8 cellular contexts compared by ENCODE assay signal in genomic region chr19:55256562-55257460, GRCh38. TPM values are rescaled to one million over a fixed set of nuclear protein-coding genes. Genes with fewer than 3 reads are reported as not detected.
DNase-seq lines count a peak whose midpoint lies in the region; ATAC-seq, FAIRE-seq and TF ChIP-seq lines count a peak whose summit lies in the region.

No MANE protein-coding gene starts in this region.

- CTCF ChIA-PET in A549 (lab: Yijun Ruan, JAX) = interaction anchor here (0.9 to 4.1 kb wide), 15 partner anchors 9 to 247 kb away, joined by 3 to 17 read pairs (median 5); partner anchors contain the start of gene DNAAF3

- peaks cover 39 to 50% (median 43%) of the 10 kb centered on the region in 3 donors for H3K4me1 Mint-ChIP-seq in IgD-negative memory B cell
- H3K4me1 Mint-ChIP-seq in brain = peaks cover 61% of the 10 kb centered on the region

- H3K27me3 ChIP-seq in mononuclear cell (ENCODE audit: insufficient read depth, low read length) = no peaks in the 10 kb centered on the region

- FAIRE-seq in A549 (lab: Jason Lieb, UNC) (no peak), RCC 7860 (lab: Jason Lieb, UNC) (no peak)

- TF ChIP-seq RAD21 in A549 (conservative IDR thresholded peaks at IDR 0.05 in 1 of 2, IDR thresholded peaks at IDR 0.05 in 1 of 2) = no peak

- no peak for TF ChIP-seq EP300 in A549 (IDR thresholded peaks at IDR 0.05)

- peak overlapping the region; percentile 98 to 99 (median 98) for H3K27ac Mint-ChIP-seq in IgD-negative memory B cell
- H3K27ac Mint-ChIP-seq in brain = peak overlapping the region; percentile 87 to 98 (median 96)

- H3K9me3 ChIP-seq in A549 (no peaks in the 10 kb centered on the region), mononuclear cell (ENCODE audit: low read depth, low read length) (no peaks in the 10 kb centered on the region)

- H3K9me3 Mint-ChIP-seq in IgD-negative memory B cell (no peaks in the 10 kb centered on the region), brain (peaks cover 0 to 4% (median 0%) of the 10 kb centered on the region in 5 experiments)

- H3K4me3 ChIP-seq in A549 (peak overlapping the region; percentile 81), mononuclear cell (ENCODE audit: low read length) (peak overlapping the region; percentile 89)

- H3K4me3 Mint-ChIP-seq in IgD-negative memory B cell (peak overlapping the region; percentile 90 to 97 (median 96)), brain (peak overlapping the region; percentile 96 to 99 (median 97))

- H3K27ac ChIP-seq in A549 = peak overlapping the region in 1 of 2 experiments; percentile 95; a peak in 4 of 6 replicates

- H3K27me3 Mint-ChIP-seq in IgD-negative memory B cell = no peaks in the 10 kb centered on the region
- H3K27me3 Mint-ChIP-seq in brain = peaks cover 4% of the 10 kb centered on the region

- no peaks in the 10 kb centered on the region for H3K36me3 Mint-ChIP-seq in IgD-negative memory B cell
- H3K36me3 Mint-ChIP-seq in brain = peaks cover 12% of the 10 kb centered on the region

- no peak for TF ChIP-seq POLR2A in A549 (IDR thresholded peaks at IDR 0.05; ENCODE audit: low read length)

- H3K4me2 ChIP-seq in A549 = peak overlapping the region; percentile 88

- DNase-seq in A549 (ENCODE audit: low read depth in 1 of 2, low spot score in 1 of 2) = no peak
- DNase-seq in RCC 7860 (ENCODE audit: low spot score) = no peak

- no peak for TF ChIP-seq CTCF in A549 (IDR thresholded peaks at IDR 0.05)
- TF ChIP-seq CTCF in brain (conservative IDR thresholded peaks at IDR 0.05) = no peak

- POLR2A ChIA-PET in A549 (lab: Yijun Ruan, JAX) = interaction anchor here (0.6 to 1.6 kb wide), 6 partner anchors 11 to 120 kb away, joined by 3 to 5 read pairs (median 4); partner anchors contain the start of gene HSPBP1

- H3K4me1 ChIP-seq in A549 (peaks cover 37% of the 10 kb centered on the region), mononuclear cell (ENCODE audit: insufficient read depth, low read length) (peaks cover 67% of the 10 kb centered on the region)

- WGBS in A549 (ENCODE audit: missing lambda C conversion rate) = 76% methylated on average over 22 of the region's 22 CpGs

- ATAC-seq in A549 (no peak), HG03442 (IDR thresholded peaks at IDR 0.05; ENCODE audit: unreplicated experiment) (no peak), GM18907 (IDR thresholded peaks at IDR 0.05; ENCODE audit: unreplicated experiment) (no peak), GM21515 (IDR thresholded peaks at IDR 0.05; ENCODE audit: unreplicated experiment) (no peak)

TF ChIP-seq in A549, 52 proteins besides CTCF, POLR2A, EP300 and RAD21:
- TF ChIP-seq TFCP2L1 (CRISPR knock-in tag; IDR thresholded peaks at IDR 0.05) (no peak), MYC (IDR thresholded peaks at IDR 0.05; ENCODE audit: borderline replicate concordance, low read length) (no peak), HOXB5 (CRISPR knock-in tag; IDR thresholded peaks at IDR 0.05) (no peak), RARB (CRISPR knock-in tag; IDR thresholded peaks at IDR 0.05) (no peak), USF2 (IDR thresholded peaks at IDR 0.05) (no peak), KDM5A (IDR thresholded peaks at IDR 0.05) (no peak), NFE2L2 (conservative IDR thresholded peaks at IDR 0.05; ENCODE audit: low read length) (no peak), ESRRA (IDR thresholded peaks at IDR 0.05; ENCODE audit: borderline replicate concordance, low read length) (no peak), CHD2 (IDR thresholded peaks at IDR 0.05; ENCODE audit: low read length, partially characterized antibody) (no peak), MAZ (IDR thresholded peaks at IDR 0.05; ENCODE audit: borderline replicate concordance, low read depth, low read length) (no peak), RFX5 (IDR thresholded peaks at IDR 0.05) (no peak), NR3C1 (IDR thresholded peaks at IDR 0.05) (no peak), FOSB (CRISPR knock-in tag; IDR thresholded peaks at IDR 0.05) (no peak), ZC3H11A (IDR thresholded peaks at IDR 0.05) (no peak)
- TF ChIP-seq, protein P1, sequence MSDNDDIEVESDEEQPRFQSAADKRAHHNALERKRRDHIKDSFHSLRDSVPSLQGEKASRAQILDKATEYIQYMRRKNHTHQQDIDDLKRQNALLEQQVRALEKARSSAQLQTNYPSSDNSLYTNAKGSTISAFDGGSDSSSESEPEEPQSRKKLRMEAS (IDR thresholded peaks at IDR 0.05) = no peak; the same call in 1 of the 2 replicates

RNA-seq across cellular contexts. Expression of gene PPP6R1, which starts 2.0 kb away (rescaled TPM):
- polyA plus RNA-seq in A549 (2011; rRNA removed) = 42.9 and 44.6 TPM in 2 replicates
- 74.0 and 94.8 TPM in 2 replicates for polyA plus RNA-seq in A549 (2012; cell fraction: cytosol; rRNA removed)
- polyA plus RNA-seq in A549 (2012; cell fraction: nucleus; rRNA removed) = 148 and 200 TPM in 2 replicates
- polyA plus RNA-seq in A549 (2017; fragmentation: RNase III; extraction: RNeasy Plus Mini Kit Qiagen cat#74134 plus additional on column Dnase treatment) = 72.9 to 78.0 TPM (median 76.2 TPM) in 3 replicates
- polyA minus RNA-seq in A549 (2011; rRNA and poly(A)+ RNA removed) = 89.2 and 109 TPM in 2 replicates
- polyA plus RNA-seq in IgD-negative memory B cell = 47.0 TPM
- polyA plus RNA-seq in brain (ENCODE audit: insufficient read depth, low read depth, low replicate concordance) = 61.8 TPM
- total RNA-seq in mononuclear cell = 62.5 TPM

RNA-seq across cellular contexts. Expression of gene HSPBP1, which starts 23.1 kb away (rescaled TPM):
- polyA plus RNA-seq in A549 (2011; rRNA removed) = 52.1 and 55.3 TPM in 2 replicates
- 161 and 202 TPM in 2 replicates for polyA plus RNA-seq in A549 (2012; cell fraction: cytosol; rRNA removed)
- polyA plus RNA-seq in A549 (2012; cell fraction: nucleus; rRNA removed) = 214 and 333 TPM in 2 replicates
- polyA plus RNA-seq in A549 (2017; fragmentation: RNase III; extraction: RNeasy Plus Mini Kit Qiagen cat#74134 plus additional on column Dnase treatment) = 121 to 127 TPM (median 123 TPM) in 3 replicates
- 26.6 and 52.1 TPM in 2 replicates for polyA minus RNA-seq in A549 (2011; rRNA and poly(A)+ RNA removed)
- 34.1 TPM for polyA plus RNA-seq in IgD-negative memory B cell
- 97.1 TPM for polyA plus RNA-seq in brain (ENCODE audit: insufficient read depth, low read depth, low replicate concordance)
- 7.9 TPM for total RNA-seq in mononuclear cell

RNA-seq across cellular contexts. Expression of gene BRSK1, which starts 27.0 kb away (rescaled TPM):
- polyA plus RNA-seq in A549 (2011; rRNA removed) (5.5 and 6.6 TPM in 2 replicates), A549 (2017; fragmentation: RNase III; extraction: RNeasy Plus Mini Kit Qiagen cat#74134 plus additional on column Dnase treatment) (5.0 to 6.1 TPM (median 5.4 TPM) in 3 replicates), IgD-negative memory B cell (0.34 TPM), brain (ENCODE audit: insufficient read depth, low read depth, low replicate concordance) (111 TPM)
- 7.0 and 7.7 TPM in 2 replicates for polyA plus RNA-seq in A549 (2012; cell fraction: cytosol; rRNA removed)
- 15.9 and 21.9 TPM in 2 replicates for polyA plus RNA-seq in A549 (2012; cell fraction: nucleus; rRNA removed)
- polyA minus RNA-seq in A549 (2011; rRNA and poly(A)+ RNA removed) = 1.9 and 5.2 TPM in 2 replicates
- 0.52 TPM for total RNA-seq in mononuclear cell

RNA-seq across cellular contexts. Expression of gene TMEM86B, which starts 28.2 kb away (rescaled TPM):
- polyA plus RNA-seq in A549 (2011; rRNA removed) = 1.6 TPM in 2 replicates
- polyA plus RNA-seq in A549 (2012; cell fraction: cytosol; rRNA removed) = 3.9 and 5.8 TPM in 2 replicates
- polyA plus RNA-seq in A549 (2012; cell fraction: nucleus; rRNA removed) = 52.7 and 61.5 TPM in 2 replicates
- polyA plus RNA-seq in A549 (2017; fragmentation: RNase III; extraction: RNeasy Plus Mini Kit Qiagen cat#74134 plus additional on column Dnase treatment) = 2.8 to 3.4 TPM (median 3.2 TPM) in 3 replicates
- 0.62 and 1.8 TPM in 2 replicates for polyA minus RNA-seq in A549 (2011; rRNA and poly(A)+ RNA removed)
- 1.4 TPM for polyA plus RNA-seq in IgD-negative memory B cell
- 7.0 TPM for polyA plus RNA-seq in brain (ENCODE audit: insufficient read depth, low read depth, low replicate concordance)
- total RNA-seq in mononuclear cell = 2.0 TPM

RNA-seq across cellular contexts. Expression of gene PTPRH, which starts 47.5 kb away (rescaled TPM):
- polyA plus RNA-seq in A549 (2011; rRNA removed) = 4.2 and 5.4 TPM in 2 replicates
- 2.0 and 2.1 TPM in 2 replicates for polyA plus RNA-seq in A549 (2012; cell fraction: cytosol; rRNA removed)
- polyA plus RNA-seq in A549 (2012; cell fraction: nucleus; rRNA removed) = 2.8 and 3.6 TPM in 2 replicates
- polyA plus RNA-seq in A549 (2017; fragmentation: RNase III; extraction: RNeasy Plus Mini Kit Qiagen cat#74134 plus additional on column Dnase treatment) = 1.5 to 1.8 TPM (median 1.6 TPM) in 3 replicates
- polyA minus RNA-seq in A549 (2011; rRNA and poly(A)+ RNA removed) = 12.6 and 17.7 TPM in 2 replicates
- not detected for polyA plus RNA-seq in IgD-negative memory B cell
- polyA plus RNA-seq in brain (ENCODE audit: insufficient read depth, low read depth, low replicate concordance) = 4.5 TPM
- not detected for total RNA-seq in mononuclear cell
